11 cellular contexts compared by ENCODE assay signal in genomic region chr20:44720617-44720993, GRCh38. TPM values are rescaled to one million over a fixed set of nuclear protein-coding genes. Genes with fewer than 3 reads are reported as not detected.
DNase-seq lines count a peak whose midpoint lies in the region; ATAC-seq and TF ChIP-seq lines count a peak whose summit lies in the region.
"Had no signal": no experiment of that assay in that cellular context is flagged by ENCODE, and none has a peak within 500 bp of the region (broad histone marks: within the 10 kb centered on the region; RNA-seq: fewer than 3 reads in every experiment).

No MANE protein-coding gene starts in this region.

- H3K9me3 ChIP-seq in SJSA1 (replicated peaks): no peaks in the 10 kb centered on the region; the same call in 1 of the 2 replicates

- peak overlapping the region; percentile 4 for H3K27ac ChIP-seq in SJSA1

- no peak for TF ChIP-seq CTCF in fibroblast of villous mesenchyme (IDR thresholded peaks at IDR 0.05; ENCODE audit: insufficient read depth, low read depth, low read length)
- no peak for TF ChIP-seq CTCF in retinal pigment epithelial cell (conservative IDR thresholded peaks at IDR 0.05; ENCODE audit: low read depth, low read length)

- DNase-seq in Daoy (ENCODE audit: low read depth) (peak; percentile 76), SJSA1 (ENCODE audit: low read depth in 1 of 2, low spot score in 2 of 2) (peak; percentile 65 to 75), fibroblast of villous mesenchyme (ENCODE audit: low read depth) (peak; percentile 56), retinal pigment epithelial cell (ENCODE audit: low read depth) (peak; percentile 85), NCI-H1105 treated with DMSO at 0.1 percent for 48 hours (lab: John Stamatoyannopoulos, UW) (no peak), NCI-H128 (lab: John Stamatoyannopoulos, UW; ENCODE audit: unreplicated experiment) (no peak)
- DNase-seq: activated CD8-positive, alpha-beta memory T cell treated with anti-CD3 and anti-CD28 coated beads, Interleukin-2, amount 10 ng/mL, durations not matched to agents 7 days and 5 days; NCI-H2081 treated with DMSO at 0.1 percent for 48 hours; stimulated activated CD4-positive, alpha-beta T cell treated with anti-CD3 and anti-CD28 coated beads, Interleukin-2, amount 100 ng/mL, for 48 hours had no signal

- peaks cover 35% of the 10 kb centered on the region for H3K4me1 ChIP-seq in SJSA1 (replicated peaks)

- H3K27me3 ChIP-seq in SJSA1 (replicated peaks): no peaks in the 10 kb centered on the region

- ATAC-seq in GM19455 (IDR thresholded peaks at IDR 0.05; ENCODE audit: unreplicated experiment): no peak
- no peak for ATAC-seq in HG03439 (IDR thresholded peaks at IDR 0.05; ENCODE audit: unreplicated experiment)
- ATAC-seq: activated CD8-positive, alpha-beta memory T cell treated with anti-CD3 and anti-CD28 coated beads, Interleukin-2, amount 10 ng/mL, durations not matched to agents 7 days and 5 days had no signal

- no peak overlapping the region for H3K4me3 ChIP-seq in SJSA1
- H3K4me3 ChIP-seq in fibroblast of villous mesenchyme (ENCODE audit: low read depth, low read length): no peak overlapping the region
- H3K4me3 ChIP-seq in retinal pigment epithelial cell (ENCODE audit: low read length): no peak overlapping the region

- no peaks in the 10 kb centered on the region for H3K36me3 ChIP-seq in SJSA1

RNA-seq across cellular contexts. Expression of gene CCN5, which starts 5.4 kb away (rescaled TPM):
- total RNA-seq in Daoy (2014; rRNA removed; shearing (Covaris generic)): not detected in 2 replicates
- not detected in 2 replicates for total RNA-seq in SJSA1 (2014; rRNA removed; shearing (Covaris generic))
- 0.32 and 1.7 TPM in 2 replicates for total RNA-seq in fibroblast of villous mesenchyme
- total RNA-seq: activated CD8-positive, alpha-beta memory T cell treated with anti-CD3 and anti-CD28 coated beads, Interleukin-2, amount 10 ng/mL, durations not matched to agents 7 days and 5 days had no signal

RNA-seq across cellular contexts. Expression of gene KCNK15, which starts 25.1 kb away (rescaled TPM):
- total RNA-seq in Daoy (2014; rRNA removed; shearing (Covaris generic)): 1.3 TPM in 1 of 2 replicates, not detected in the other
- total RNA-seq in SJSA1 (2014; rRNA removed; shearing (Covaris generic)): not detected in 2 replicates
- 0.32 and 1.7 TPM in 2 replicates for total RNA-seq in fibroblast of villous mesenchyme
- total RNA-seq: activated CD8-positive, alpha-beta memory T cell treated with anti-CD3 and anti-CD28 coated beads, Interleukin-2, amount 10 ng/mL, durations not matched to agents 7 days and 5 days had no signal

Comparison
In these comparisons a context has a peak if more than half of its experiments do, and no peak if none do; other contexts are left out.
1. DNase-seq: peak in Daoy (single experiment), SJSA1 (2 of 2), fibroblast of villous mesenchyme (single experiment) and retinal pigment epithelial cell (single experiment); none in NCI-H1105 treated with DMSO at 0.1 percent for 48 hours (single experiment) and NCI-H128 (single experiment).